7 cellular contexts compared by ENCODE assay signal in genomic region chr17:61793565-61793964, GRCh38.
"Had no signal": no experiment of that assay in that cellular context is flagged by ENCODE, and none has a peak within 500 bp of the region (broad histone marks: within the 10 kb centered on the region; RNA-seq: fewer than 3 reads in every experiment).

No MANE protein-coding gene starts in this region.

- ATAC-seq: GM23338, HepG2 had no signal

- DNase-seq: H9, HCEC 1CT, KG1 had no signal

- H3K4me2 ChIP-seq: GM23338 had no signal

- H2AFZ ChIP-seq: GM23338 had no signal

- H3K4me3 ChIP-seq: GM23338 had no signal

- FAIRE-seq: H1, H54, HepG2 had no signal
